Comparison of ENCODE assay signal across 12 cellular contexts in the genomic region with DNA sequence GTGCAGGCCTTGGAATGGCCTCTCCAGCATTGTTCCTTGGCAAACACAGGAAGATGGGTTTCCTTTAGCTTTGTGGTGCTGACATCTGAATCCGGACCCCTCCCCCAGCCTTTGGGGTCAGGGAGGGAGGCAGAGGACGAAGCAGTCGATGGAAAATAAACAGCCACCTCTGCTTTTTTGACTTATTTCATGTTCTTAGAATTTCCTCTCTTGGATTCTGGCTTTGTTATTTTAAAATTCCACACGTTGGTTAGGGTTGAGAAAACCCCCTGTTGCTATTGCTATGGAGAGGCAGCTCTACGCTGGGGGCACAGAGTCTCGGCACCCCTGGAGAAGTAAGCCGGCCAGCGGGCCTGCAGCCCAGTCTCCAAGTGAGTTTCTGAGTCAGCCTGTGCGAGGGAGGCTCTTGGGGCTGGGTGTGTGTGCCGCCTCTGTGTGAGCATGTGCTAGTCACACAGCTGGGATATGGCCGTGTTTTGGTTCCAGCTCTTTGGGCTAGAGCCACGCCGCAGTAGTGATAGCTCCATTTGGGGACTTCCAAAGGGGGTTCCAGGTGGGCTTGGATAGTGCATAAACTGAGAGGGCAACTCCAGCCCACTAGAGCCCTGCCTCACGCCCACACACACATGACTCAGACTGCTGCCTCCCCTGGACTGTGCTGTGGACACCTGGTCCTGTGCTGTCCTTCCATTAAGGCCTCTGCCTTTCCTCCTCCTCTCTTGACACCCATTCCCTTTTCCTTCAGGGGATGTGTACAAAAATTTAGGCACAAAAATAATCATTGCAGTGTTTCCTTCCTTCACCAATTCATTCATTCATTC. TPM values are rescaled to one million over a fixed set of nuclear protein-coding genes. Genes with fewer than 3 reads are reported as not detected.
DNase-seq lines count a peak whose midpoint lies in the region; ATAC-seq, FAIRE-seq and TF ChIP-seq lines count a peak whose summit lies in the region.
"Had no signal": no experiment of that assay in that cellular context is flagged by ENCODE, and none has a peak within 500 bp of the region (broad histone marks: within the 10 kb centered on the region; RNA-seq: fewer than 3 reads in every experiment).

No MANE protein-coding gene starts in this region.

- no peaks in the 10 kb centered on the region for H3K36me3 Mint-ChIP-seq in activated T-cell treated with anti-CD3 and anti-CD28 coated beads, Interleukin-2, amount 50 U/mL, for 24 hours (ENCODE audit: low read depth)
- H3K36me3 Mint-ChIP-seq in activated T-cell treated with anti-CD3 and anti-CD28 coated beads, Interleukin-2, amount 50 U/mL, for 4 hours (ENCODE audit: insufficient read depth), result no peaks in the 10 kb centered on the region

- H3K9ac ChIP-seq in fibroblast of lung (ENCODE audit: insufficient read depth, low read length), result peak overlapping the region; percentile 14

- H3K36me3 ChIP-seq in fibroblast of lung (ENCODE audit: control insufficient read depth, insufficient read depth, low read length) (no peaks in the 10 kb centered on the region), aorta (ENCODE audit: control insufficient read depth in 1 of 2, insufficient read depth in 2 of 2, low read length in 1 of 2) (no peaks in the 10 kb centered on the region), small intestine (ENCODE audit: control insufficient read depth in 2 of 2, insufficient read depth in 2 of 2, low read length in 2 of 2) (no peaks in the 10 kb centered on the region)
- H3K36me3 ChIP-seq: neutrophil had no signal

- no peak for TF ChIP-seq CTCF in fibroblast of lung (conservative IDR thresholded peaks at IDR 0.05 in 1 of 2, IDR thresholded peaks at IDR 0.05 in 1 of 2; ENCODE audit: low read depth in 1 of 2, low read length in 2 of 2)

- H3K9me3 ChIP-seq in fibroblast of lung (ENCODE audit: control insufficient read depth, insufficient read depth, low read depth, low read length) (no peaks in the 10 kb centered on the region), aorta (ENCODE audit: control insufficient read depth, low read length) (no peaks in the 10 kb centered on the region), small intestine (ENCODE audit: control insufficient read depth, low read depth) (no peaks in the 10 kb centered on the region)
- H3K9me3 ChIP-seq: neutrophil had no signal

- peak; percentile 23 for DNase-seq in activated T-cell treated with anti-CD3 and anti-CD28 coated beads, Interleukin-2, amount 50 U/mL, for 24 hours
- DNase-seq in activated T-cell treated with anti-CD3 and anti-CD28 coated beads, Interleukin-2, amount 50 U/mL, for 4 hours, result no peak
- DNase-seq in fibroblast of lung (ENCODE audit: low read depth in 2 of 2), result peak; percentile 71 to 93
- peak; percentile 65 for DNase-seq in myocyte (ENCODE audit: low read depth)
- peak; percentile 91 to 94 for DNase-seq in aorta
- no peak for DNase-seq in small intestine
- DNase-seq: NCI-H2171 treated with DMSO at 0.1 percent for 48 hours had no signal

- H3K27ac ChIP-seq in fibroblast of lung (ENCODE audit: insufficient read depth, low read length) (peak overlapping the region; percentile 96), aorta (ENCODE audit: low read depth in 1 of 2, low read length in 2 of 2) (peak overlapping the region; percentile 20 to 43), small intestine (ENCODE audit: low read depth in 1 of 2, low read length in 1 of 2) (peak overlapping the region in 1 of 2 donors; percentile 85)
- H3K27ac ChIP-seq: neutrophil, VCaP had no signal

- H3K4me2 ChIP-seq in fibroblast of lung (ENCODE audit: extremely low read depth, insufficient read depth, low read length), result peak overlapping the region; percentile 71

- peak overlapping the region in 1 of 4 experiments; percentile 5 for H3K4me3 ChIP-seq in fibroblast of lung (replicated peaks in 1 of 4; ENCODE audit: control extremely low read depth in 1 of 4, insufficient read depth in 1 of 4, low read depth in 3 of 4, low read length in 4 of 4)
- no peak overlapping the region for H3K4me3 ChIP-seq in aorta (ENCODE audit: low read length in 2 of 2)
- H3K4me3 ChIP-seq in small intestine (ENCODE audit: low read depth in 1 of 2, low read length in 2 of 2), result no peak overlapping the region

- peaks cover 48% of the 10 kb centered on the region for H3K27me3 Mint-ChIP-seq in activated T-cell treated with anti-CD3 and anti-CD28 coated beads, Interleukin-2, amount 50 U/mL, for 24 hours
- peaks cover 33% of the 10 kb centered on the region for H3K27me3 Mint-ChIP-seq in activated T-cell treated with anti-CD3 and anti-CD28 coated beads, Interleukin-2, amount 50 U/mL, for 4 hours (ENCODE audit: low read depth)

- H3K27ac Mint-ChIP-seq in activated T-cell treated with anti-CD3 and anti-CD28 coated beads, Interleukin-2, amount 50 U/mL, for 24 hours, result no peak overlapping the region

- peaks cover 2% of the 10 kb centered on the region for H3K4me1 Mint-ChIP-seq in activated T-cell treated with anti-CD3 and anti-CD28 coated beads, Interleukin-2, amount 50 U/mL, for 24 hours (ENCODE audit: low read depth)
- no peaks in the 10 kb centered on the region for H3K4me1 Mint-ChIP-seq in activated T-cell treated with anti-CD3 and anti-CD28 coated beads, Interleukin-2, amount 50 U/mL, for 4 hours (ENCODE audit: low read depth)

- H3K4me1 ChIP-seq in fibroblast of lung (ENCODE audit: control insufficient read depth, extremely low read depth, insufficient read depth, low read length) (peaks cover 41% of the 10 kb centered on the region), aorta (ENCODE audit: control insufficient read depth in 1 of 2, insufficient read depth in 2 of 2, low read length in 2 of 2) (peaks cover 0 to 10% of the 10 kb centered on the region in 2 donors), small intestine (ENCODE audit: control insufficient read depth in 2 of 2, insufficient read depth in 1 of 2, low read depth in 1 of 2, low read length in 1 of 2) (no peaks in the 10 kb centered on the region)

- no peaks in the 10 kb centered on the region for H4K20me1 ChIP-seq in fibroblast of lung (ENCODE audit: control insufficient read depth, extremely low read depth, insufficient read depth, low read length)

- H3K4me3 Mint-ChIP-seq in activated T-cell treated with anti-CD3 and anti-CD28 coated beads, Interleukin-2, amount 50 U/mL, for 24 hours, result no peak overlapping the region
- no peak overlapping the region for H3K4me3 Mint-ChIP-seq in activated T-cell treated with anti-CD3 and anti-CD28 coated beads, Interleukin-2, amount 50 U/mL, for 4 hours

- WGBS in aorta, 2 donors, result 4 to 14% methylated on average over 14 of the region's 14 CpGs
- WGBS in small intestine, 3 donors, result 59 to 86% (median 81%) methylated on average over 14 of the region's 14 CpGs

- H2AFZ ChIP-seq in fibroblast of lung (ENCODE audit: low read length), result peak overlapping the region; percentile 46

- H3K27me3 ChIP-seq in fibroblast of lung (ENCODE audit: control insufficient read depth, insufficient read depth, low read length), result no peaks in the 10 kb centered on the region
- no peaks in the 10 kb centered on the region for H3K27me3 ChIP-seq in aorta (ENCODE audit: control insufficient read depth in 1 of 2, insufficient read depth in 2 of 2, low read length in 1 of 2)
- H3K27me3 ChIP-seq in small intestine (ENCODE audit: control insufficient read depth in 2 of 2, insufficient read depth in 2 of 2, low read length in 2 of 2), result no peaks in the 10 kb centered on the region

- no peak for FAIRE-seq in small intestine (lab: Jason Lieb, UNC)
- FAIRE-seq: A204.1 had no signal

- peaks cover 3% of the 10 kb centered on the region for H3K79me2 ChIP-seq in fibroblast of lung (ENCODE audit: control insufficient read depth, insufficient read depth, low read length)

- H3K9me3 Mint-ChIP-seq in activated T-cell treated with anti-CD3 and anti-CD28 coated beads, Interleukin-2, amount 50 U/mL, for 24 hours, result no peaks in the 10 kb centered on the region
- no peaks in the 10 kb centered on the region for H3K9me3 Mint-ChIP-seq in activated T-cell treated with anti-CD3 and anti-CD28 coated beads, Interleukin-2, amount 50 U/mL, for 4 hours

- ATAC-seq in activated T-cell treated with anti-CD3 and anti-CD28 coated beads, Interleukin-2, amount 50 U/mL, for 4 hours, result no peak
- peak; percentile 86 for ATAC-seq in aorta (ENCODE audit: low FRiP score)
- no peak for ATAC-seq in GM18907 (IDR thresholded peaks at IDR 0.05; ENCODE audit: unreplicated experiment)
- ATAC-seq in GM18868 (IDR thresholded peaks at IDR 0.05; ENCODE audit: unreplicated experiment), result no peak

- intact Hi-C loops in aorta (cut with DNase I), result loop anchor here in 1 of 2 donors (2.0 kb wide), 2 partner anchors 43 to 59 kb away; a partner anchor contains a TSS

RNA-seq across cellular contexts. Expression of a gene that starts 58.8 kb away (rescaled TPM):
- under 1 TPM; 0.16 to 0.87 (median 0.20) TPM for total RNA-seq in activated T-cell treated with anti-CD3 and anti-CD28 coated beads, Interleukin-2, amount 50 U/mL, for 4 hours
- 58.6 and 74.6 TPM in 2 replicates for total RNA-seq in fibroblast of lung
- polyA plus RNA-seq in fibroblast of lung, result 68.9 and 97.0 TPM in 2 replicates
- polyA plus RNA-seq in fibroblast of lung (2012), result 59.7 and 93.1 TPM in 2 replicates
- polyA minus RNA-seq in fibroblast of lung (ENCODE audit: low replicate concordance), result 187 and 260 TPM in 2 replicates
- total RNA-seq in myocyte, result 116 and 125 TPM in 2 replicates
- 77.4 TPM for polyA plus RNA-seq in myocyte (2012)
- 100 to 1,000 TPM in 1 of 2 donors, 10 to 100 TPM in 1; 82.1 to 118 TPM for total RNA-seq in aorta
- 10 to 100 TPM; 12.4 to 29.3 TPM for polyA plus RNA-seq in aorta
- 10 to 100 TPM in 1 of 3 donors, 1 to 10 TPM in 2; 6.7 to 11.5 (median 9.2) TPM for polyA plus RNA-seq in small intestine

Comparison
In these comparisons a context has a peak if more than half of its experiments do, and no peak if none do; other contexts are left out.
1. DNase-seq: peak in activated T-cell treated with anti-CD3 and anti-CD28 coated beads, Interleukin-2, amount 50 U/mL, for 24 hours (single experiment), fibroblast of lung (2 of 2), myocyte (single experiment) and aorta (2 of 2); none in activated T-cell treated with anti-CD3 and anti-CD28 coated beads, Interleukin-2, amount 50 U/mL, for 4 hours (single experiment) and small intestine (single experiment).
2. RNA of a gene that starts 58.8 kb away (total RNA-seq): 82.1 to 118 TPM in aorta, 116 to 125 TPM in myocyte and 58.6 to 74.6 TPM in fibroblast of lung; 0.16 to 0.87 TPM in activated T-cell treated with anti-CD3 and anti-CD28 coated beads, Interleukin-2, amount 50 U/mL, for 4 hours; every median in the first group is over 10 times any median in the second.